2 cellular contexts compared by ENCODE assay signal in the genomic region with DNA sequence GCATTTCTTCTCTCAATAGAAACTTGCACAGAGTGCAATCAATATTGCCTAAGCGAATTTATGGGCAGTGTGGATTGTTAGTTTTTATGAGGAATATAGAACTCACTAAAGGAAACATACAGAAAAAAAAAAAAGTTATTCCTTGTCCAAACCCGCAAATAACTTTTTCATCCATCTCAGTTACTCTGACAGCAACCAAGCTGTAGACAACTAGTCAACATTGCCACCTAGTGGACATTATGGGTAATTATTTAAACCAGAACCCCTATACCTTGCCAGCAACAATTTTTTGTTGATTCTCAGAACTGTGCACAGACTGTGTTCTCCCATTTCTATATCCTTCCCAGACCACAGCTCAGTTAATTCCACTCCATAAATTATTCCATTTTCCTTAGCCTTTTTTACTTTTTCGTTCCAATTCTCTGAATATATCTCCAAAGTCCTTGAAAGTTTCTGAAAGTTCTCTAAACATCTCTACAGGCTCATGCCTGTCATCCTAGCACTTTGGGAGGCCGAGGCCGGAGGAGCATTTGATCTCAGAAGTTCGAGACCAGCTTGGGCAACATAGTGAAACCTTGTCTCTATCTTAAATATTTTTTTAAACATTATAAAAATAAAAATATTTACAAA.
TF ChIP-seq lines count a peak whose summit lies in the region.

No MANE protein-coding gene starts in this region.

TF ChIP-seq in GM23338, 12 proteins besides CTCF, POLR2A, EP300 and RAD21 (continued from another document):
- TF ChIP-seq, protein P1, sequence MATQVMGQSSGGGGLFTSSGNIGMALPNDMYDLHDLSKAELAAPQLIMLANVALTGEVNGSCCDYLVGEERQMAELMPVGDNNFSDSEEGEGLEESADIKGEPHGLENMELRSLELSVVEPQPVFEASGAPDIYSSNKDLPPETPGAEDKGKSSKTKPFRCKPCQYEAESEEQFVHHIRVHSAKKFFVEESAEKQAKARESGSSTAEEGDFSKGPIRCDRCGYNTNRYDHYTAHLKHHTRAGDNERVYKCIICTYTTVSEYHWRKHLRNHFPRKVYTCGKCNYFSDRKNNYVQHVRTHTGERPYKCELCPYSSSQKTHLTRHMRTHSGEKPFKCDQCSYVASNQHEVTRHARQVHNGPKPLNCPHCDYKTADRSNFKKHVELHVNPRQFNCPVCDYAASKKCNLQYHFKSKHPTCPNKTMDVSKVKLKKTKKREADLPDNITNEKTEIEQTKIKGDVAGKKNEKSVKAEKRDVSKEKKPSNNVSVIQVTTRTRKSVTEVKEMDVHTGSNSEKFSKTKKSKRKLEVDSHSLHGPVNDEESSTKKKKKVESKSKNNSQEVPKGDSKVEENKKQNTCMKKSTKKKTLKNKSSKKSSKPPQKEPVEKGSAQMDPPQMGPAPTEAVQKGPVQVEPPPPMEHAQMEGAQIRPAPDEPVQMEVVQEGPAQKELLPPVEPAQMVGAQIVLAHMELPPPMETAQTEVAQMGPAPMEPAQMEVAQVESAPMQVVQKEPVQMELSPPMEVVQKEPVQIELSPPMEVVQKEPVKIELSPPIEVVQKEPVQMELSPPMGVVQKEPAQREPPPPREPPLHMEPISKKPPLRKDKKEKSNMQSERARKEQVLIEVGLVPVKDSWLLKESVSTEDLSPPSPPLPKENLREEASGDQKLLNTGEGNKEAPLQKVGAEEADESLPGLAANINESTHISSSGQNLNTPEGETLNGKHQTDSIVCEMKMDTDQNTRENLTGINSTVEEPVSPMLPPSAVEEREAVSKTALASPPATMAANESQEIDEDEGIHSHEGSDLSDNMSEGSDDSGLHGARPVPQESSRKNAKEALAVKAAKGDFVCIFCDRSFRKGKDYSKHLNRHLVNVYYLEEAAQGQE (IDR thresholded peaks at IDR 0.05; ENCODE audit: unreplicated experiment), result no peak
- TF ChIP-seq JUNB (IDR thresholded peaks at IDR 0.05; ENCODE audit: unreplicated experiment), result no peak
- no peak for TF ChIP-seq EZH2phosphoT487 (IDR thresholded peaks at IDR 0.05; ENCODE audit: unreplicated experiment)
- no peak for TF ChIP-seq NANOG (IDR thresholded peaks at IDR 0.05; ENCODE audit: borderline replicate concordance)
- no peak for TF ChIP-seq ZNF114 (CRISPR knock-in tag; IDR thresholded peaks at IDR 0.05)
- TF ChIP-seq, protein P2, sequence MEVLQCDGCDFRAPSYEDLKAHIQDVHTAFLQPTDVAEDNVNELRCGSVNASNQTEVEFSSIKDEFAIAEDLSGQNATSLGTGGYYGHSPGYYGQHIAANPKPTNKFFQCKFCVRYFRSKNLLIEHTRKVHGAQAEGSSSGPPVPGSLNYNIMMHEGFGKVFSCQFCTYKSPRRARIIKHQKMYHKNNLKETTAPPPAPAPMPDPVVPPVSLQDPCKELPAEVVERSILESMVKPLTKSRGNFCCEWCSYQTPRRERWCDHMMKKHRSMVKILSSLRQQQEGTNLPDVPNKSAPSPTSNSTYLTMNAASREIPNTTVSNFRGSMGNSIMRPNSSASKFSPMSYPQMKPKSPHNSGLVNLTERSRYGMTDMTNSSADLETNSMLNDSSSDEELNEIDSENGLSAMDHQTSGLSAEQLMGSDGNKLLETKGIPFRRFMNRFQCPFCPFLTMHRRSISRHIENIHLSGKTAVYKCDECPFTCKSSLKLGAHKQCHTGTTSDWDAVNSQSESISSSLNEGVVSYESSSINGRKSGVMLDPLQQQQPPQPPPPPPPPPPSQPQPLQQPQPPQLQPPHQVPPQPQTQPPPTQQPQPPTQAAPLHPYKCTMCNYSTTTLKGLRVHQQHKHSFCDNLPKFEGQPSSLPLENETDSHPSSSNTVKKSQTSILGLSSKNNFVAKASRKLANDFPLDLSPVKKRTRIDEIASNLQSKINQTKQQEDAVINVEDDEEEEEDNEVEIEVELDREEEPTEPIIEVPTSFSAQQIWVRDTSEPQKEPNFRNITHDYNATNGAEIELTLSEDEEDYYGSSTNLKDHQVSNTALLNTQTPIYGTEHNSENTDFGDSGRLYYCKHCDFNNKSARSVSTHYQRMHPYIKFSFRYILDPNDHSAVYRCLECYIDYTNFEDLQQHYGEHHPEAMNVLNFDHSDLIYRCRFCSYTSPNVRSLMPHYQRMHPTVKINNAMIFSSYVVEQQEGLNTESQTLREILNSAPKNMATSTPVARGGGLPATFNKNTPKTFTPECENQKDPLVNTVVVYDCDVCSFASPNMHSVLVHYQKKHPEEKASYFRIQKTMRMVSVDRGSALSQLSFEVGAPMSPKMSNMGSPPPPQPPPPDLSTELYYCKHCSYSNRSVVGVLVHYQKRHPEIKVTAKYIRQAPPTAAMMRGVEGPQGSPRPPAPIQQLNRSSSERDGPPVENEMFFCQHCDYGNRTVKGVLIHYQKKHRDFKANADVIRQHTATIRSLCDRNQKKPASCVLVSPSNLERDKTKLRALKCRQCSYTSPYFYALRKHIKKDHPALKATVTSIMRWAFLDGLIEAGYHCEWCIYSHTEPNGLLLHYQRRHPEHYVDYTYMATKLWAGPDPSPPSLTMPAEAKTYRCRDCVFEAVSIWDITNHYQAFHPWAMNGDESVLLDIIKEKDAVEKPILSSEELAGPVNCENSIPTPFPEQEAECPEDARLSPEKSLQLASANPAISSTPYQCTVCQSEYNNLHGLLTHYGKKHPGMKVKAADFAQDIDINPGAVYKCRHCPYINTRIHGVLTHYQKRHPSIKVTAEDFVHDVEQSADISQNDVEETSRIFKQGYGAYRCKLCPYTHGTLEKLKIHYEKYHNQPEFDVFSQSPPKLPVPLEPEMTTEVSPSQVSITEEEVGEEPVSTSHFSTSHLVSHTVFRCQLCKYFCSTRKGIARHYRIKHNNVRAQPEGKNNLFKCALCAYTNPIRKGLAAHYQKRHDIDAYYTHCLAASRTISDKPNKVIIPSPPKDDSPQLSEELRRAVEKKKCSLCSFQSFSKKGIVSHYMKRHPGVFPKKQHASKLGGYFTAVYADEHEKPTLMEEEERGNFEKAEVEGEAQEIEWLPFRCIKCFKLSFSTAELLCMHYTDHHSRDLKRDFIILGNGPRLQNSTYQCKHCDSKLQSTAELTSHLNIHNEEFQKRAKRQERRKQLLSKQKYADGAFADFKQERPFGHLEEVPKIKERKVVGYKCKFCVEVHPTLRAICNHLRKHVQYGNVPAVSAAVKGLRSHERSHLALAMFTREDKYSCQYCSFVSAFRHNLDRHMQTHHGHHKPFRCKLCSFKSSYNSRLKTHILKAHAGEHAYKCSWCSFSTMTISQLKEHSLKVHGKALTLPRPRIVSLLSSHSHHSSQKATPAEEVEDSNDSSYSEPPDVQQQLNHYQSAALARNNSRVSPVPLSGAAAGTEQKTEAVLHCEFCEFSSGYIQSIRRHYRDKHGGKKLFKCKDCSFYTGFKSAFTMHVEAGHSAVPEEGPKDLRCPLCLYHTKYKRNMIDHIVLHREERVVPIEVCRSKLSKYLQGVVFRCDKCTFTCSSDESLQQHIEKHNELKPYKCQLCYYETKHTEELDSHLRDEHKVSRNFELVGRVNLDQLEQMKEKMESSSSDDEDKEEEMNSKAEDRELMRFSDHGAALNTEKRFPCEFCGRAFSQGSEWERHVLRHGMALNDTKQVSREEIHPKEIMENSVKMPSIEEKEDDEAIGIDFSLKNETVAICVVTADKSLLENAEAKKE (CRISPR knock-in tag; IDR thresholded peaks at IDR 0.05), result no peak
- no peak for TF ChIP-seq EZH2 (IDR thresholded peaks at IDR 0.05; ENCODE audit: low read depth, unreplicated experiment)
- TF ChIP-seq, protein P3, sequence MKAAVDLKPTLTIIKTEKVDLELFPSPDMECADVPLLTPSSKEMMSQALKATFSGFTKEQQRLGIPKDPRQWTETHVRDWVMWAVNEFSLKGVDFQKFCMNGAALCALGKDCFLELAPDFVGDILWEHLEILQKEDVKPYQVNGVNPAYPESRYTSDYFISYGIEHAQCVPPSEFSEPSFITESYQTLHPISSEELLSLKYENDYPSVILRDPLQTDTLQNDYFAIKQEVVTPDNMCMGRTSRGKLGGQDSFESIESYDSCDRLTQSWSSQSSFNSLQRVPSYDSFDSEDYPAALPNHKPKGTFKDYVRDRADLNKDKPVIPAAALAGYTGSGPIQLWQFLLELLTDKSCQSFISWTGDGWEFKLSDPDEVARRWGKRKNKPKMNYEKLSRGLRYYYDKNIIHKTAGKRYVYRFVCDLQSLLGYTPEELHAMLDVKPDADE (IDR thresholded peaks at IDR 0.05), result no peak
TF ChIP-seq in GM23338: peak in this region for 0.

TF ChIP-seq in GM12878, 131 proteins besides CTCF, POLR2A, EP300 and RAD21 (continued from another document):
- TF ChIP-seq, protein P4, sequence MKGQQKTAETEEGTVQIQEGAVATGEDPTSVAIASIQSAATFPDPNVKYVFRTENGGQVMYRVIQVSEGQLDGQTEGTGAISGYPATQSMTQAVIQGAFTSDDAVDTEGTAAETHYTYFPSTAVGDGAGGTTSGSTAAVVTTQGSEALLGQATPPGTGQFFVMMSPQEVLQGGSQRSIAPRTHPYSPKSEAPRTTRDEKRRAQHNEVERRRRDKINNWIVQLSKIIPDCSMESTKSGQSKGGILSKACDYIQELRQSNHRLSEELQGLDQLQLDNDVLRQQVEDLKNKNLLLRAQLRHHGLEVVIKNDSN (IDR thresholded peaks at IDR 0.05; ENCODE audit: borderline replicate concordance, extremely low read length, insufficient read depth, low read depth, low read length), result no peak
TF ChIP-seq in GM12878: peak in this region for 3.
